ENCODE assay signal across 10 cellular contexts in the genomic region with DNA sequence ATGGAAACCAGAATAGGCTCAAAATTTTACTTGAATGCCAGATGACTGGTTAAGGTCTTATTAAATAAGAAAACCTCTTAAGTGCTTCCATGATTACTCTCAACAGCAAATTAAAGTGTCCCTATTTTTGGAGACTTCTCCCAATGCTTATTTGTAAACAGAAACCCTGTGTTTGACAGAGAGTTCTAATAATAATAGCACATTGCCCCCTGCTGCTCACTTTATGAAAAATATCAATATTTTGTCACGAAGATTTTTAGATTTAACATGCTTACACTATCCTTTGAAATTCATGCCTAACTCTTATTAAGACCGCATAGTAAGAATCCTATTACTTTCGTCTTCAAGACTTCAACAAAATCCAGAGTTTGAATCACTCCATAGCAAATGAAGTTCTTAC.
DNase-seq lines count a peak whose midpoint lies in the region; ATAC-seq and TF ChIP-seq lines count a peak whose summit lies in the region.
"Had no signal": no experiment of that assay in that cellular context is flagged by ENCODE, and none has a peak within 500 bp of the region (broad histone marks: within the 10 kb centered on the region; RNA-seq: fewer than 3 reads in every experiment).

No MANE protein-coding gene starts in this region.

- no peaks in the 10 kb centered on the region for H3K36me3 Mint-ChIP-seq in activated CD4-positive, alpha-beta memory T cell treated with anti-CD3 and anti-CD28 coated beads for 36 hours

- H3K9ac ChIP-seq in DND-41 (ENCODE audit: low read depth, low read length): no peak overlapping the region

- H3K27ac Mint-ChIP-seq in activated CD4-positive, alpha-beta memory T cell treated with anti-CD3 and anti-CD28 coated beads for 36 hours: no peak overlapping the region

- no peaks in the 10 kb centered on the region for H3K9me3 Mint-ChIP-seq in activated CD4-positive, alpha-beta memory T cell treated with anti-CD3 and anti-CD28 coated beads for 36 hours

- no peaks in the 10 kb centered on the region for H3K9me3 ChIP-seq in DND-41 (ENCODE audit: insufficient read depth, low read length, severe bottlenecking)
- H3K9me3 ChIP-seq: spleen had no signal

- no peaks in the 10 kb centered on the region for H3K4me1 Mint-ChIP-seq in activated CD4-positive, alpha-beta memory T cell treated with anti-CD3 and anti-CD28 coated beads for 36 hours (ENCODE audit: low read depth)

- no peak overlapping the region for H3K4me3 ChIP-seq in DND-41 (ENCODE audit: low read depth in 1 of 2, low read length in 2 of 2)
- H3K4me3 ChIP-seq in astrocyte of the spinal cord (ENCODE audit: low read depth, low read length): no peak overlapping the region
- H3K4me3 ChIP-seq: spleen had no signal

- H4K20me1 ChIP-seq in DND-41 (ENCODE audit: insufficient read depth, low read length): no peaks in the 10 kb centered on the region

- TF ChIP-seq CTCF in DND-41 (IDR thresholded peaks at IDR 0.05; ENCODE audit: borderline replicate concordance, extremely low read depth, low read length, poor library complexity, severe bottlenecking) (peak; percentile 15), astrocyte of the spinal cord (IDR thresholded peaks at IDR 0.05; ENCODE audit: low read depth, low read length) (peak; percentile 15)

- no peak overlapping the region for H3K4me3 Mint-ChIP-seq in activated CD4-positive, alpha-beta memory T cell treated with anti-CD3 and anti-CD28 coated beads for 36 hours

- in situ Hi-C loops in astrocyte of the spinal cord (cut with HindIII; ENCODE audit: low sequenced_read_pairs): no loop called here

- CTCF ChIA-PET in activated CD4-positive, alpha-beta memory T cell treated with anti-CD3 and anti-CD28 coated beads for 36 hours (lab: Charles Lee): no interaction called here

- no peak overlapping the region for H3K4me2 ChIP-seq in DND-41 (ENCODE audit: insufficient read depth, low read length)

- H2AFZ ChIP-seq in DND-41 (ENCODE audit: low read depth, low read length): no peak overlapping the region

- no peak overlapping the region for H3K27ac ChIP-seq in DND-41 (ENCODE audit: low read length)
- H3K27ac ChIP-seq: spleen had no signal

- H3K36me3 ChIP-seq in DND-41 (ENCODE audit: insufficient read depth, low read length): no peaks in the 10 kb centered on the region
- H3K36me3 ChIP-seq: spleen had no signal

- H3K27me3 ChIP-seq in DND-41 (ENCODE audit: insufficient read depth, low read length, poor library complexity): peaks cover 5% of the 10 kb centered on the region
- H3K27me3 ChIP-seq: spleen had no signal

- peaks cover 3% of the 10 kb centered on the region for H3K27me3 Mint-ChIP-seq in activated CD4-positive, alpha-beta memory T cell treated with anti-CD3 and anti-CD28 coated beads for 36 hours

- POLR2A ChIA-PET in activated CD4-positive, alpha-beta memory T cell treated with anti-CD3 and anti-CD28 coated beads for 36 hours (lab: Charles Lee): no interaction called here

- DNase-seq in DND-41 (no peak), Kasumi-1 (lab: John Stamatoyannopoulos, UW) (peak; percentile 43 to 49), astrocyte of the spinal cord (ENCODE audit: low read depth, low spot score) (peak; percentile 42), lung microvascular endothelial cell (ENCODE audit: low read depth in 2 of 2) (peak; percentile 20 to 48), COLO668 (lab: John Stamatoyannopoulos, UW; ENCODE audit: unreplicated experiment) (no peak)
- DNase-seq in activated CD4-positive, alpha-beta memory T cell treated with anti-CD3 and anti-CD28 coated beads for 36 hours: no peak
- DNase-seq: activated CD4-positive, alpha-beta T cell treated with anti-CD3 and anti-CD28 coated beads for 4 hours; spleen had no signal

- ATAC-seq in DND-41 (ENCODE audit: insufficient read depth, low read depth) (no peak), GM21447 (IDR thresholded peaks at IDR 0.05; ENCODE audit: unreplicated experiment) (no peak), HG02870 (IDR thresholded peaks at IDR 0.05; ENCODE audit: unreplicated experiment) (no peak)

- intact Hi-C loops in activated CD4-positive, alpha-beta memory T cell treated with anti-CD3 and anti-CD28 coated beads for 36 hours (cut with micrococcal nuclease): no loop called here

- no peaks in the 10 kb centered on the region for H3K79me2 ChIP-seq in DND-41 (ENCODE audit: insufficient read depth, low read length)

- no peaks in the 10 kb centered on the region for H3K4me1 ChIP-seq in DND-41 (ENCODE audit: insufficient read depth, low read length)
- H3K4me1 ChIP-seq: spleen had no signal

Comparison
In these comparisons a context has a peak if more than half of its experiments do, and no peak if none do; other contexts are left out.
1. DNase-seq: peak in Kasumi-1 (2 of 2), astrocyte of the spinal cord (single experiment) and lung microvascular endothelial cell (2 of 2); none in DND-41 (single experiment), activated CD4-positive, alpha-beta memory T cell treated with anti-CD3 and anti-CD28 coated beads for 36 hours (single experiment) and COLO668 (single experiment).